13 cellular contexts compared by ENCODE assay signal in genomic region chr17:27038676-27039075, GRCh38.
DNase-seq lines count a peak whose midpoint lies in the region; ATAC-seq and TF ChIP-seq lines count a peak whose summit lies in the region.
"Had no signal": no experiment of that assay in that cellular context is flagged by ENCODE, and none has a peak within 500 bp of the region (broad histone marks: within the 10 kb centered on the region; RNA-seq: fewer than 3 reads in every experiment).

No MANE protein-coding gene starts in this region.

- TF ChIP-seq CTCF in activated CD8-positive, alpha-beta T cell treated with anti-CD3 and anti-CD28 coated beads for 36 hours (IDR thresholded peaks at IDR 0.05) = no peak
- peak; percentile 34; the same call in 1 of the 2 replicates for TF ChIP-seq CTCF in PC-3 (conservative IDR thresholded peaks at IDR 0.05; ENCODE audit: low read depth, low read length)
- TF ChIP-seq CTCF in coronary artery (IDR thresholded peaks at IDR 0.05) = no peak

- no peaks in the 10 kb centered on the region for H3K36me3 Mint-ChIP-seq in activated CD8-positive, alpha-beta T cell treated with anti-CD3 and anti-CD28 coated beads for 36 hours (ENCODE audit: low read depth)
- no peaks in the 10 kb centered on the region for H3K36me3 Mint-ChIP-seq in activated CD8-positive, alpha-beta T cell treated with anti-CD3 and anti-CD28 coated beads, Interleukin-2, amount 10 ng/mL, durations not matched to agents 7 days and 5 days (ENCODE audit: low read depth)
- no peaks in the 10 kb centered on the region for H3K36me3 Mint-ChIP-seq in stimulated activated memory B cell treated with anti-CD40 and anti-IgM and Interleukin-4, amounts not matched to agents 10 μg/mL and 1 μg/mL and 100 μg/mL, for 72 hours
- H3K36me3 Mint-ChIP-seq: IgD-negative memory B cell had no signal

- H2AFZ ChIP-seq in PC-3 (ENCODE audit: low read length) = no peak overlapping the region
- H2AFZ ChIP-seq: GM23248, PC-9 had no signal

- peaks cover 1% of the 10 kb centered on the region for H3K9me3 Mint-ChIP-seq in activated CD8-positive, alpha-beta T cell treated with anti-CD3 and anti-CD28 coated beads for 36 hours
- no peaks in the 10 kb centered on the region for H3K9me3 Mint-ChIP-seq in activated CD8-positive, alpha-beta T cell treated with anti-CD3 and anti-CD28 coated beads, Interleukin-2, amount 10 ng/mL, durations not matched to agents 7 days and 5 days (ENCODE audit: insufficient read depth)
- H3K9me3 Mint-ChIP-seq in stimulated activated memory B cell treated with anti-CD40 and anti-IgM and Interleukin-4, amounts not matched to agents 10 μg/mL and 1 μg/mL and 100 μg/mL, for 72 hours = no peaks in the 10 kb centered on the region
- H3K9me3 Mint-ChIP-seq: activated T-cell treated with anti-CD3 and anti-CD28 coated beads, Interleukin-2, amount 50 U/mL, for 4 hours; IgD-negative memory B cell had no signal

- no peaks in the 10 kb centered on the region for H3K79me2 ChIP-seq in PC-3 (ENCODE audit: low read length)

- H3K9ac ChIP-seq in PC-3 (ENCODE audit: low read length) = no peak overlapping the region
- H3K9ac ChIP-seq: GM23248 had no signal

- no peaks in the 10 kb centered on the region for H3K27me3 ChIP-seq in PC-3 (ENCODE audit: low read length)

- H3K4me1 Mint-ChIP-seq in activated CD8-positive, alpha-beta T cell treated with anti-CD3 and anti-CD28 coated beads for 36 hours (ENCODE audit: low read depth) = no peaks in the 10 kb centered on the region
- no peaks in the 10 kb centered on the region for H3K4me1 Mint-ChIP-seq in activated CD8-positive, alpha-beta T cell treated with anti-CD3 and anti-CD28 coated beads, Interleukin-2, amount 10 ng/mL, durations not matched to agents 7 days and 5 days (ENCODE audit: low read depth)
- peaks cover 8% of the 10 kb centered on the region for H3K4me1 Mint-ChIP-seq in stimulated activated memory B cell treated with anti-CD40 and anti-IgM and Interleukin-4, amounts not matched to agents 10 μg/mL and 1 μg/mL and 100 μg/mL, for 72 hours

- no peaks in the 10 kb centered on the region for H3K9me2 ChIP-seq in PC-3 (replicated peaks; ENCODE audit: low read length)

- intact Hi-C loops in activated CD8-positive, alpha-beta T cell treated with anti-CD3 and anti-CD28 coated beads for 36 hours (cut with micrococcal nuclease) = no loop called here
- intact Hi-C loops in PC-3 (cut with micrococcal nuclease) (no loop called here), left cardiac atrium (cut with DNase I) (no loop called here)

- DNase-seq in activated CD8-positive, alpha-beta T cell treated with anti-CD3 and anti-CD28 coated beads for 36 hours = peak; percentile 4
- DNase-seq in activated CD8-positive, alpha-beta T cell treated with anti-CD3 and anti-CD28 coated beads, Interleukin-2, amount 10 ng/mL, durations not matched to agents 7 days and 5 days = no peak
- peak; percentile 0 for DNase-seq in M059J (ENCODE audit: low read depth)
- DNase-seq in PC-3 = peak; percentile 14
- DNase-seq in T-helper 1 cell = no peak
- no peak for DNase-seq in coronary artery (ENCODE audit: low spot score)
- DNase-seq in left cardiac atrium = no peak
- DNase-seq: activated T-cell treated with anti-CD3 and anti-CD28 coated beads, Interleukin-2, amount 50 U/mL, for 4 hours; GM23248; PC-9 had no signal

- H3K36me3 ChIP-seq in PC-3 (ENCODE audit: low read depth, low read length) = no peaks in the 10 kb centered on the region

- H3K9me3 ChIP-seq in PC-3 (ENCODE audit: low read length) = no peaks in the 10 kb centered on the region

- no peaks in the 10 kb centered on the region for H4K20me1 ChIP-seq in PC-3 (ENCODE audit: low read length)

- no peak overlapping the region for H3K4me3 ChIP-seq in PC-3 (ENCODE audit: low read length)
- no peak overlapping the region for H3K4me3 ChIP-seq in coronary artery
- H3K4me3 ChIP-seq: GM23248, PC-9, skin epidermis had no signal

- H3K27ac Mint-ChIP-seq in activated CD8-positive, alpha-beta T cell treated with anti-CD3 and anti-CD28 coated beads for 36 hours = no peak overlapping the region
- no peak overlapping the region for H3K27ac Mint-ChIP-seq in activated CD8-positive, alpha-beta T cell treated with anti-CD3 and anti-CD28 coated beads, Interleukin-2, amount 10 ng/mL, durations not matched to agents 7 days and 5 days
- no peak overlapping the region for H3K27ac Mint-ChIP-seq in stimulated activated memory B cell treated with anti-CD40 and anti-IgM and Interleukin-4, amounts not matched to agents 10 μg/mL and 1 μg/mL and 100 μg/mL, for 72 hours
- H3K27ac Mint-ChIP-seq: IgD-negative memory B cell had no signal

- H3K4me1 ChIP-seq in PC-3 (ENCODE audit: insufficient read depth, low read length) = no peaks in the 10 kb centered on the region

- no TSS peak for BruUV-seq in PC-3 (replicated peaks; lab: Mats Ljungman, UMichigan)

- CTCF ChIA-PET in activated CD8-positive, alpha-beta T cell treated with anti-CD3 and anti-CD28 coated beads for 36 hours (lab: Charles Lee) = no interaction called here
- CTCF ChIA-PET in activated CD8-positive, alpha-beta T cell treated with anti-CD3 and anti-CD28 coated beads, Interleukin-2, amount 10 ng/mL, durations not matched to agents 7 days and 5 days (lab: Charles Lee) = no interaction called here
- CTCF ChIA-PET in PC-3 (lab: Charles Lee) = no interaction called here

- no peak overlapping the region for H3K4me2 ChIP-seq in PC-3 (ENCODE audit: low read length)
- H3K4me2 ChIP-seq: PC-9 had no signal

- no peak overlapping the region for H3K4me3 Mint-ChIP-seq in activated CD8-positive, alpha-beta T cell treated with anti-CD3 and anti-CD28 coated beads for 36 hours
- H3K4me3 Mint-ChIP-seq in activated CD8-positive, alpha-beta T cell treated with anti-CD3 and anti-CD28 coated beads, Interleukin-2, amount 10 ng/mL, durations not matched to agents 7 days and 5 days = no peak overlapping the region
- no peak overlapping the region for H3K4me3 Mint-ChIP-seq in stimulated activated memory B cell treated with anti-CD40 and anti-IgM and Interleukin-4, amounts not matched to agents 10 μg/mL and 1 μg/mL and 100 μg/mL, for 72 hours
- H3K4me3 Mint-ChIP-seq: activated T-cell treated with anti-CD3 and anti-CD28 coated beads, Interleukin-2, amount 50 U/mL, for 4 hours; IgD-negative memory B cell had no signal

- H3F3A ChIP-seq in PC-3 (ENCODE audit: low read length, unreplicated experiment) = no peaks in the 10 kb centered on the region

- no peak overlapping the region for H3K27ac ChIP-seq in PC-3 (ENCODE audit: low read length)
- no peak overlapping the region for H3K27ac ChIP-seq in coronary artery
- H3K27ac ChIP-seq: GM23248, PC-9, skin epidermis had no signal

- no peaks in the 10 kb centered on the region for H3K27me3 Mint-ChIP-seq in activated CD8-positive, alpha-beta T cell treated with anti-CD3 and anti-CD28 coated beads for 36 hours
- H3K27me3 Mint-ChIP-seq in activated CD8-positive, alpha-beta T cell treated with anti-CD3 and anti-CD28 coated beads, Interleukin-2, amount 10 ng/mL, durations not matched to agents 7 days and 5 days (ENCODE audit: low read depth) = no peaks in the 10 kb centered on the region
- H3K27me3 Mint-ChIP-seq in stimulated activated memory B cell treated with anti-CD40 and anti-IgM and Interleukin-4, amounts not matched to agents 10 μg/mL and 1 μg/mL and 100 μg/mL, for 72 hours = no peaks in the 10 kb centered on the region
- H3K27me3 Mint-ChIP-seq: IgD-negative memory B cell had no signal

- POLR2A ChIA-PET in activated CD8-positive, alpha-beta T cell treated with anti-CD3 and anti-CD28 coated beads for 36 hours (lab: Charles Lee) = no interaction called here
- POLR2A ChIA-PET in activated CD8-positive, alpha-beta T cell treated with anti-CD3 and anti-CD28 coated beads, Interleukin-2, amount 10 ng/mL, durations not matched to agents 7 days and 5 days (lab: Charles Lee) = no interaction called here
- POLR2A ChIA-PET in PC-3 (lab: Charles Lee; ENCODE audit: unreplicated experiment) = no interaction called here

- ATAC-seq in activated CD8-positive, alpha-beta T cell treated with anti-CD3 and anti-CD28 coated beads for 36 hours = no peak
- no peak for ATAC-seq in activated CD8-positive, alpha-beta T cell treated with anti-CD3 and anti-CD28 coated beads, Interleukin-2, amount 10 ng/mL, durations not matched to agents 7 days and 5 days
- ATAC-seq in PC-3 (no peak), left cardiac atrium (no peak)
- peak; percentile 66 for ATAC-seq in stimulated activated memory B cell treated with anti-CD40 and anti-IgM and Interleukin-4, amounts not matched to agents 10 μg/mL and 1 μg/mL and 100 μg/mL, for 72 hours
- ATAC-seq: activated T-cell treated with anti-CD3 and anti-CD28 coated beads, Interleukin-2, amount 50 U/mL, for 4 hours had no signal

Comparison
In these comparisons a context has a peak if more than half of its experiments do, and no peak if none do; other contexts are left out.
1. DNase-seq: peak in activated CD8-positive, alpha-beta T cell treated with anti-CD3 and anti-CD28 coated beads for 36 hours (single experiment), M059J (single experiment) and PC-3 (single experiment); none in activated CD8-positive, alpha-beta T cell treated with anti-CD3 and anti-CD28 coated beads, Interleukin-2, amount 10 ng/mL, durations not matched to agents 7 days and 5 days (single experiment), T-helper 1 cell (0 of 5), coronary artery (single experiment) and left cardiac atrium (single experiment).